21 cellular contexts compared by ENCODE assay signal in genomic region chr3:129622418-129622872, GRCh38. TPM values are rescaled to one million over a fixed set of nuclear protein-coding genes. Genes with fewer than 3 reads are reported as not detected.
DNase-seq lines count a peak whose midpoint lies in the region; ATAC-seq, FAIRE-seq and TF ChIP-seq lines count a peak whose summit lies in the region.
"Had no signal": no experiment of that assay in that cellular context is flagged by ENCODE, and none has a peak within 500 bp of the region (broad histone marks: within the 10 kb centered on the region; RNA-seq: fewer than 3 reads in every experiment).

No MANE protein-coding gene starts in this region.

- H2AFZ ChIP-seq in HepG2 (ENCODE audit: low read length), result no peak overlapping the region

- H3K36me3 ChIP-seq in HepG2 (replicated peaks in 1 of 2; ENCODE audit: control insufficient read depth in 1 of 2, insufficient read depth in 2 of 2, low read length in 2 of 2) (no peaks in the 10 kb centered on the region), psoas muscle (ENCODE audit: insufficient read depth in 1 of 2, low read depth in 1 of 2) (no peaks in the 10 kb centered on the region), endodermal cell (ENCODE audit: control insufficient read depth, insufficient read depth, low read length) (no peaks in the 10 kb centered on the region)

- H3K27ac ChIP-seq in right cardiac atrium (ENCODE audit: low read length) (peak overlapping the region; percentile 89), HepG2 (ENCODE audit: extremely low read length, insufficient read depth, low read length) (no peak overlapping the region), psoas muscle (peak overlapping the region; percentile 73), endodermal cell (ENCODE audit: low read depth, low read length) (no peak overlapping the region)
- H3K27ac ChIP-seq: SK-N-MC had no signal

- H3K4me1 Mint-ChIP-seq in endodermal cell, result peaks cover 17% of the 10 kb centered on the region

- H3K4me3 ChIP-seq in right cardiac atrium (ENCODE audit: low read length) (no peak overlapping the region), HepG2 (replicated peaks in 1 of 3; ENCODE audit: insufficient read depth in 1 of 3, low read depth in 2 of 3, low read length in 3 of 3) (no peak overlapping the region; a peak in 1 of 6 replicates), psoas muscle (no peak overlapping the region), endodermal cell (ENCODE audit: low read length) (no peak overlapping the region)
- H3K4me3 ChIP-seq: SK-N-MC had no signal

- no peak overlapping the region for H3K9ac ChIP-seq in HepG2 (ENCODE audit: insufficient read depth, low read depth, low read length)
- H3K9ac ChIP-seq in endodermal cell (ENCODE audit: extremely low read depth, low read length, poor library complexity, severe bottlenecking), result no peak overlapping the region

- H3K79me2 ChIP-seq in HepG2 (ENCODE audit: insufficient read depth, low read length), result peaks cover 5% of the 10 kb centered on the region

- no peak for TF ChIP-seq CTCF in HepG2 (CRISPR knock-in tag; IDR thresholded peaks at IDR 0.05)
- no peak for TF ChIP-seq CTCF in psoas muscle (IDR thresholded peaks at IDR 0.05)
- no peak for TF ChIP-seq CTCF in endodermal cell (conservative IDR thresholded peaks at IDR 0.05)

- H3K9me3 ChIP-seq in right cardiac atrium (ENCODE audit: control insufficient read depth, low read length), result no peaks in the 10 kb centered on the region
- no peaks in the 10 kb centered on the region for H3K9me3 ChIP-seq in HepG2 (ENCODE audit: low read length)
- no peaks in the 10 kb centered on the region for H3K9me3 ChIP-seq in psoas muscle
- no peaks in the 10 kb centered on the region for H3K9me3 ChIP-seq in endodermal cell (ENCODE audit: control insufficient read depth, low read length)

- no peaks in the 10 kb centered on the region for H4K20me1 ChIP-seq in HepG2 (ENCODE audit: insufficient read depth, low read length)

- no peak for TF ChIP-seq POLR2A in HepG2 (IDR thresholded peaks at IDR 0.05; ENCODE audit: insufficient read depth in 1 of 2, low read depth in 2 of 2, low read length in 2 of 2)

- 44% methylated on average over 7 of the region's 7 CpGs for WGBS in right cardiac atrium
- WGBS in HepG2 (ENCODE audit: low lambda C conversion rate), result 91% methylated on average over 7 of the region's 7 CpGs
- 54 to 67% (median 56%) methylated on average over 7 of the region's 7 CpGs for WGBS in psoas muscle, 3 donors
- 70 to 91% methylated on average over 4 to 7 of the region's 7 CpGs for WGBS in endodermal cell (ENCODE audit: insufficient coverage in 1 of 2, insufficient read length in 1 of 2), 2 experiments

- ATAC-seq in right cardiac atrium, result peak in 1 of 2 donors; percentile 0
- ATAC-seq in left cardiac atrium, result no peak
- ATAC-seq in HepG2, result no peak
- no peak for ATAC-seq in psoas muscle
- ATAC-seq: activated naive CD8-positive, alpha-beta T cell treated with anti-CD3 and anti-CD28 coated beads, Interleukin-2, amount 50 U/mL, for 24 hours; stimulated activated naive B cell treated with anti-CD40 and anti-IgM and Interleukin-4, amounts not matched to agents 10 μg/mL and 1 μg/mL and 100 μg/mL, for 72 hours had no signal

- H3K27me3 ChIP-seq in right cardiac atrium (ENCODE audit: control insufficient read depth, insufficient read depth), result no peaks in the 10 kb centered on the region
- no peaks in the 10 kb centered on the region; a peak in 1 of 5 replicates for H3K27me3 ChIP-seq in HepG2 (ENCODE audit: control insufficient read depth in 1 of 2, insufficient read depth in 2 of 2, low read length in 2 of 2)
- no peaks in the 10 kb centered on the region for H3K27me3 ChIP-seq in psoas muscle (ENCODE audit: insufficient read depth in 3 of 3, low read length in 2 of 3)
- H3K27me3 ChIP-seq in endodermal cell (ENCODE audit: control insufficient read depth, insufficient read depth, low read length, poor library complexity, severe bottlenecking), result no peaks in the 10 kb centered on the region

- no peak overlapping the region for H3K4me2 ChIP-seq in HepG2 (ENCODE audit: low read depth, low read length)

- in situ Hi-C loops in HepG2 (cut with HindIII; ENCODE audit: extremely low pct_ligation_motif_present, low pct_unique_long_range_greater_than_20kb), result no loop called here

- CTCF ChIA-PET in HepG2 (lab: Yijun Ruan, JAX; ENCODE audit: low intra/inter-chr PET ratio, low total read pairs), result no interaction called here

- no peak overlapping the region for H3K4me3 Mint-ChIP-seq in endodermal cell
- H3K4me3 Mint-ChIP-seq: activated naive CD8-positive, alpha-beta T cell treated with anti-CD3 and anti-CD28 coated beads, Interleukin-2, amount 50 U/mL, for 24 hours; central memory CD8-positive, alpha-beta T cell; neural crest cell; stimulated activated naive B cell treated with anti-CD40 and anti-IgM and Interleukin-4, amounts not matched to agents 10 μg/mL and 1 μg/mL and 100 μg/mL, for 72 hours had no signal

- BruUV-seq in HepG2 (replicated peaks; lab: Mats Ljungman, UMichigan), result no TSS peak

- H3K27me3 Mint-ChIP-seq in endodermal cell (ENCODE audit: insufficient read depth), result no peaks in the 10 kb centered on the region
- H3K27me3 Mint-ChIP-seq: central memory CD8-positive, alpha-beta T cell had no signal

- FAIRE-seq in HepG2 (lab: Jason Lieb, UNC), result no peak
- FAIRE-seq: GM12891, keratinocyte, small intestine had no signal

- intact Hi-C loops in right cardiac atrium (cut with DNase I), result loop anchor here in 1 of 4 donors (10.0 kb wide), 1 partner anchor 128 kb away; no protein-coding TSS in a partner anchor
- intact Hi-C loops in left cardiac atrium (cut with DNase I), result no loop called here
- intact Hi-C loops in HepG2 (cut with micrococcal nuclease; ENCODE audit: unreplicated experiment), result loop anchor here (10.0 kb wide), 1 partner anchor 238 kb away; no protein-coding TSS in a partner anchor
- intact Hi-C loops in psoas muscle (cut with DNase I), result no loop called here

- DNase-seq in right cardiac atrium (peak; percentile 36 to 76 (median 70)), left cardiac atrium (no peak), HepG2 (ENCODE audit: low spot score) (no peak), psoas muscle (peak in 1 of 2 donors; percentile 61), ureter (ENCODE audit: low spot score) (no peak), iPS-NIHi11 (ENCODE audit: low spot score) (no peak), middle frontal gyrus (ENCODE audit: extremely low spot score, low spot score) (no peak), endodermal cell (no peak)
- DNase-seq: activated CD4-positive, alpha-beta T cell treated with anti-CD3 and anti-CD28 coated beads, Interleukin-2, amount 50 U/mL, for 1 hour; activated naive CD8-positive, alpha-beta T cell treated with anti-CD3 and anti-CD28 coated beads, Interleukin-2, amount 50 U/mL, for 24 hours; activated T-cell treated with anti-CD3 and anti-CD28 coated beads, Interleukin-2, amount 50 U/mL, for 48 hours; Kasumi-1; NCI-H1436 treated with DMSO at 0.1 percent for 48 hours; NCI-H226; small intestine; stimulated activated naive B cell treated with anti-CD40 and anti-IgM and Interleukin-4, amounts not matched to agents 10 μg/mL and 1 μg/mL and 100 μg/mL, for 72 hours had no signal

- POLR2A ChIA-PET in HepG2 (lab: Yijun Ruan, JAX), result interaction anchor here (0.6 to 1.5 kb wide), 2 partner anchors 25 to 206 kb away, joined by 4 to 5 read pairs; no protein-coding TSS in a partner anchor

- TF ChIP-seq RAD21 in HepG2 (CRISPR knock-in tag; IDR thresholded peaks at IDR 0.05), result no peak

- no peak overlapping the region for H3K27ac Mint-ChIP-seq in endodermal cell
- H3K27ac Mint-ChIP-seq: activated naive CD8-positive, alpha-beta T cell treated with anti-CD3 and anti-CD28 coated beads, Interleukin-2, amount 50 U/mL, for 24 hours; stimulated activated naive B cell treated with anti-CD40 and anti-IgM and Interleukin-4, amounts not matched to agents 10 μg/mL and 1 μg/mL and 100 μg/mL, for 72 hours had no signal

- no peak for TF ChIP-seq EP300 in HepG2 (IDR thresholded peaks at IDR 0.05; ENCODE audit: low read depth in 2 of 2, low read length in 2 of 2)
- no peak for TF ChIP-seq EP300 in HepG2 (CRISPR knock-in tag; IDR thresholded peaks at IDR 0.05; ENCODE audit: borderline replicate concordance)

- H3K36me3 Mint-ChIP-seq in endodermal cell (ENCODE audit: low read depth), result no peaks in the 10 kb centered on the region
- H3K36me3 Mint-ChIP-seq: stimulated activated naive B cell treated with anti-CD40 and anti-IgM and Interleukin-4, amounts not matched to agents 10 μg/mL and 1 μg/mL and 100 μg/mL, for 72 hours had no signal

- H3K4me1 ChIP-seq in right cardiac atrium (ENCODE audit: control insufficient read depth, insufficient read depth, low read length) (peaks cover 27% of the 10 kb centered on the region), HepG2 (ENCODE audit: insufficient read depth, low read length) (peaks cover 83% of the 10 kb centered on the region), psoas muscle (peaks cover 28% of the 10 kb centered on the region), endodermal cell (ENCODE audit: control insufficient read depth, insufficient read depth, low read length) (no peaks in the 10 kb centered on the region)

- H3K9me3 Mint-ChIP-seq in endodermal cell, result no peaks in the 10 kb centered on the region
- H3K9me3 Mint-ChIP-seq: activated naive CD8-positive, alpha-beta T cell treated with anti-CD3 and anti-CD28 coated beads, Interleukin-2, amount 50 U/mL, for 24 hours; central memory CD8-positive, alpha-beta T cell; neural crest cell; stimulated activated naive B cell treated with anti-CD40 and anti-IgM and Interleukin-4, amounts not matched to agents 10 μg/mL and 1 μg/mL and 100 μg/mL, for 72 hours had no signal

RNA-seq across cellular contexts. Expression of gene PLXND1, which starts 16.0 kb away (rescaled TPM):
- total RNA-seq in right cardiac atrium (100 to 1,000 TPM in 1 of 4 donors, 10 to 100 TPM in 3; 75.4 to 102 (median 84.1) TPM), left cardiac atrium (100 to 1,000 TPM; 106 to 112 TPM), HepG2 (2016; rRNA removed; fragmentation: Illumina TruSeq; extraction: Trizol) (15.9 and 25.3 TPM in 2 replicates), psoas muscle (10 to 100 TPM; 28.2 to 49.9 (median 31.9) TPM), ureter (138 TPM), endodermal cell (10 to 100 TPM; 73.1 to 83.2 TPM)
- polyA plus RNA-seq in right cardiac atrium (89.4 TPM), HepG2 (2011; rRNA removed) (42.0 and 51.9 TPM in 2 replicates), psoas muscle (10 to 100 TPM; 15.5 to 24.0 (median 20.7) TPM)
- total RNA-seq in HepG2 (2016; cell fraction: cytosol; rRNA removed; fragmentation: Illumina TruSeq; extraction: Trizol; ENCODE audit: low read depth), result 6.6 and 10.2 TPM in 2 replicates
- total RNA-seq in HepG2 (2016; cell fraction: insoluble cytoplasmic fraction; rRNA removed; fragmentation: Illumina TruSeq; extraction: Trizol), result 17.4 and 18.7 TPM in 2 replicates
- total RNA-seq in HepG2 (2016; cell fraction: membrane; rRNA removed; fragmentation: Illumina TruSeq; extraction: Trizol), result 20.1 and 23.5 TPM in 2 replicates
- 31.2 and 42.9 TPM in 2 replicates for total RNA-seq in HepG2 (2016; cell fraction: nucleus; rRNA removed; fragmentation: Illumina TruSeq; extraction: Trizol)
- 32.8 and 38.1 TPM in 2 replicates for polyA plus RNA-seq in HepG2 (2011; cell fraction: cytosol; rRNA removed)
- 227 and 266 TPM in 2 replicates for polyA plus RNA-seq in HepG2 (2011; cell fraction: nucleus; rRNA removed)
- 48.7 and 95.9 TPM in 2 replicates for polyA plus RNA-seq in HepG2 (2012)
- polyA plus RNA-seq in HepG2 (2016; cell fraction: cytosol; fragmentation: Illumina TruSeq; extraction: Trizol; ENCODE audit: low read depth), result 4.4 and 4.6 TPM in 2 replicates
- polyA plus RNA-seq in HepG2 (2016; cell fraction: insoluble cytoplasmic fraction; fragmentation: Illumina TruSeq; extraction: Trizol; ENCODE audit: low read depth), result 20.5 and 26.7 TPM in 2 replicates
- 14.3 and 14.5 TPM in 2 replicates for polyA plus RNA-seq in HepG2 (2016; cell fraction: membrane; fragmentation: Illumina TruSeq; extraction: Trizol; ENCODE audit: low read depth)
- polyA plus RNA-seq in HepG2 (2016; cell fraction: nucleus; fragmentation: Illumina TruSeq; extraction: Trizol; ENCODE audit: insufficient read depth, low read depth), result 87.9 and 89.2 TPM in 2 replicates
- 25.6 and 59.9 TPM in 2 replicates for polyA minus RNA-seq in HepG2 (2011; rRNA and poly(A)+ RNA removed; ENCODE audit: low replicate concordance)
- 30.9 and 54.1 TPM in 2 replicates for polyA minus RNA-seq in HepG2 (2011; cell fraction: cytosol; rRNA and poly(A)+ RNA removed)
- polyA minus RNA-seq in HepG2 (2011; cell fraction: nucleus; rRNA and poly(A)+ RNA removed), result 61.7 and 71.7 TPM in 2 replicates
- 58.8 TPM for polyA plus RNA-seq in endodermal cell (2013, experiment 1 of 2)
- 68.1 TPM for polyA plus RNA-seq in endodermal cell (2013, experiment 2 of 2)

Comparison
In these comparisons a context has a peak if more than half of its experiments do, and no peak if none do; other contexts are left out.
1. DNase-seq: peak in right cardiac atrium (3 of 3); none in left cardiac atrium (single experiment), HepG2 (single experiment), ureter (single experiment), iPS-NIHi11 (single experiment), middle frontal gyrus (single experiment) and endodermal cell (single experiment).
2. H3K27ac ChIP-seq: peak in right cardiac atrium (single experiment) and psoas muscle (single experiment); none in HepG2 (single experiment) and endodermal cell (single experiment).